ENCODE assay signal across 1 cellular context in the genomic region with DNA sequence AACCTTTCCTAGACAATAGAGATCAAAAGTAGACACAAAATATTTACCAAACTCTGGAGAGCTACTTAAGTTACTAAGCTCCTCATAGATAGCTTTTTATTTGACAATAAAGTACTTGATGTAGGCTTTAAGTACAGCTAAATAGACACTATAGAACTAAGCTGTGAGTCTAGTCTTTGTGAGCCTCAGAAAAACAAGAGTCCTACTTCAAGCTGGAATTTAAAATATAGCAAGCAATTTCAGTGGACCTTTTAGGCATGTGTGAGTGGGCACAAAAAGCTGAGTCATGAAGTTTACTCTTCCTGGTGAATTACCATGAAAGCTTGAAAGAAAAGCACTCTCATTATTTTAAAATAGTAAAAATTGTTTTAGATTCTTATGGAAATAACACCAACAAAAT.
TF ChIP-seq lines count a peak whose summit lies in the region.

No MANE protein-coding gene starts in this region.

TF ChIP-seq in K562, 482 proteins besides CTCF, POLR2A, EP300 and RAD21 (continued from another document):
- no peak for TF ChIP-seq PCBP1 (IDR thresholded peaks at IDR 0.05; ENCODE audit: low read depth, low read length, poor library complexity, severe bottlenecking)
- TF ChIP-seq PML (IDR thresholded peaks at IDR 0.05; ENCODE audit: low read length): no peak
TF ChIP-seq in K562: peak in this region for 18.
